ENCODE assay signal across 2 cellular contexts in the genomic region with DNA sequence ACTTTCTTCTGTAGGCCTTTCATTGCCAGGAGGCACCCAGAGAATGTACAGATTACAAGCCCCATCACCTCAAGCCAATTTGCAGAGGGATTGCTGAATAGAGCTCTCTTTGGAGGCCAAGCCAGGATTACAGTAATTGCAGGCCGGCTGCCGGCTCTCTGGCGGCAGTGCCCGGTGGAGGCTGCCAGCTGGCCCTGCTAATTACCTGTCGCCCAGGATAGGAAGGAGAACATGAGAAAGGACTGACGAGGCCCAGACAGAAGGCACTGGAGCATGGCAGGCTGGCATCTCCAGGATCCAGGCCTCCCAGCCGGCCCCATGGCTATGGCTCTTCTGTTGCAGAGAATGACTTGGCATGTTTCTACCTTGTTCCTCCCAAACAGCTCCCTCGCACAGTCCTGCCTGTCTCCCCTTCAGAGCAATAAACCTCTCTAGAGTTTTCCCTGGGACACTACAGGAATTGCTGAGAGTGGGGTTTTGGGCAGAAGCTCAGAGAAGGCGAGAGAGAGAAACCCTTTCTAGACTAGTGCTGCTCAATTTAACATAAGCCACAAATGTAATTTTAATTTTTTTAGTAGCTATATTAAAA.
TF ChIP-seq lines count a peak whose summit lies in the region.

No MANE protein-coding gene starts in this region.

TF ChIP-seq in SK-N-SH, 30 proteins besides CTCF, POLR2A, EP300 and RAD21 (continued from another document):
- no peak for TF ChIP-seq REST (IDR thresholded peaks at IDR 0.05; ENCODE audit: low read depth, low read length)
- no peak for TF ChIP-seq IRF3 (IDR thresholded peaks at IDR 0.05; ENCODE audit: low read depth, low read length)
- TF ChIP-seq ELF1 (IDR thresholded peaks at IDR 0.05), result no peak
- no peak for TF ChIP-seq JUND (IDR thresholded peaks at IDR 0.05)
- TF ChIP-seq GABPA (IDR thresholded peaks at IDR 0.05; ENCODE audit: low read depth), result no peak
- no peak for TF ChIP-seq NFIC (IDR thresholded peaks at IDR 0.05; ENCODE audit: borderline replicate concordance)
- no peak for TF ChIP-seq FOXM1 (IDR thresholded peaks at IDR 0.05; ENCODE audit: low read depth)
- TF ChIP-seq RCOR1 (IDR thresholded peaks at IDR 0.05; ENCODE audit: low read length), result no peak
- no peak for TF ChIP-seq SIN3A (IDR thresholded peaks at IDR 0.05; ENCODE audit: borderline replicate concordance, low read depth, low read length)
- TF ChIP-seq TCF12 (IDR thresholded peaks at IDR 0.05), result no peak
- no peak for TF ChIP-seq EZH2phosphoT487 (IDR thresholded peaks at IDR 0.05; ENCODE audit: borderline replicate concordance, low read depth)
- no peak for TF ChIP-seq CHD2 (IDR thresholded peaks at IDR 0.05; ENCODE audit: low read length, partially characterized antibody)
TF ChIP-seq in SK-N-SH: peak in this region for 0.

TF ChIP-seq in SK-N-SH treated with all-trans-retinoic acid at 6 μM for 48 hours, 23 proteins besides CTCF, POLR2A, EP300 and RAD21 (continued from another document):
- TF ChIP-seq, protein P1, sequence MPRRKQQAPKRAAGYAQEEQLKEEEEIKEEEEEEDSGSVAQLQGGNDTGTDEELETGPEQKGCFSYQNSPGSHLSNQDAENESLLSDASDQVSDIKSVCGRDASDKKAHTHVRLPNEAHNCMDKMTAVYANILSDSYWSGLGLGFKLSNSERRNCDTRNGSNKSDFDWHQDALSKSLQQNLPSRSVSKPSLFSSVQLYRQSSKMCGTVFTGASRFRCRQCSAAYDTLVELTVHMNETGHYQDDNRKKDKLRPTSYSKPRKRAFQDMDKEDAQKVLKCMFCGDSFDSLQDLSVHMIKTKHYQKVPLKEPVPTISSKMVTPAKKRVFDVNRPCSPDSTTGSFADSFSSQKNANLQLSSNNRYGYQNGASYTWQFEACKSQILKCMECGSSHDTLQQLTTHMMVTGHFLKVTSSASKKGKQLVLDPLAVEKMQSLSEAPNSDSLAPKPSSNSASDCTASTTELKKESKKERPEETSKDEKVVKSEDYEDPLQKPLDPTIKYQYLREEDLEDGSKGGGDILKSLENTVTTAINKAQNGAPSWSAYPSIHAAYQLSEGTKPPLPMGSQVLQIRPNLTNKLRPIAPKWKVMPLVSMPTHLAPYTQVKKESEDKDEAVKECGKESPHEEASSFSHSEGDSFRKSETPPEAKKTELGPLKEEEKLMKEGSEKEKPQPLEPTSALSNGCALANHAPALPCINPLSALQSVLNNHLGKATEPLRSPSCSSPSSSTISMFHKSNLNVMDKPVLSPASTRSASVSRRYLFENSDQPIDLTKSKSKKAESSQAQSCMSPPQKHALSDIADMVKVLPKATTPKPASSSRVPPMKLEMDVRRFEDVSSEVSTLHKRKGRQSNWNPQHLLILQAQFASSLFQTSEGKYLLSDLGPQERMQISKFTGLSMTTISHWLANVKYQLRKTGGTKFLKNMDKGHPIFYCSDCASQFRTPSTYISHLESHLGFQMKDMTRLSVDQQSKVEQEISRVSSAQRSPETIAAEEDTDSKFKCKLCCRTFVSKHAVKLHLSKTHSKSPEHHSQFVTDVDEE (CRISPR knock-in tag; IDR thresholded peaks at IDR 0.05), result no peak
- TF ChIP-seq ESRRG (CRISPR knock-in tag; IDR thresholded peaks at IDR 0.05) (no peak), ZFP30 (CRISPR knock-in tag; IDR thresholded peaks at IDR 0.05) (no peak), ZFP3 (CRISPR knock-in tag; IDR thresholded peaks at IDR 0.05) (no peak), BACH2 (CRISPR knock-in tag; IDR thresholded peaks at IDR 0.05; ENCODE audit: borderline replicate concordance) (no peak), ARNTL (CRISPR knock-in tag; IDR thresholded peaks at IDR 0.05; ENCODE audit: borderline replicate concordance, low read depth) (no peak), TCF4 (CRISPR knock-in tag; IDR thresholded peaks at IDR 0.05; ENCODE audit: borderline replicate concordance) (no peak), ZNF70 (CRISPR knock-in tag; IDR thresholded peaks at IDR 0.05) (no peak), CSDC2 (CRISPR knock-in tag; IDR thresholded peaks at IDR 0.05) (no peak)
